Comparison of ENCODE assay signal across 1 cellular context in the genomic region with DNA sequence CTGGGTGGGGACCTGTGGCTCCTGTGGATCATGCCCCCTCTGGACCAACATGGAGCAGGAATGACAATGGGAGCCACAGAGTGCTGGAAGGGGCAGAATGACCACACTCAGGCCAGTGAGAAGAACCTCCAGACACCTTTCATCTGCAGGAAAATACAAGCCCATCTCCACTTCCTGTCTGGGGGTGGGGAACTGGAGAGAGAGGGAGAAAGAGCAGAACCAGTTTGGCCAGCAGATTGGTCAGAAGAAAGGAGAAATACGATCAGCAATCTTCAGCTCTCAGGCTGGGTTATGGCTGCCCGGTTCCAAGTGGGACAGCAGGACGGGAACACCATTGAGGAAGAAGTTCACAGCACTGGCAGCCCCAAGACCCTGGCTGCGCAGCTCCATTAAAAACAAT.
TF ChIP-seq lines count a peak whose summit lies in the region.

No MANE protein-coding gene starts in this region.

TF ChIP-seq in IMR-90, 13 proteins besides CTCF, POLR2A, EP300 and RAD21 (continued from another document):
- no peak for TF ChIP-seq FOS (IDR thresholded peaks at IDR 0.05; ENCODE audit: low read depth, low read length)
- TF ChIP-seq SMC3 (IDR thresholded peaks at IDR 0.05; ENCODE audit: low read depth, low read length), result no peak
- TF ChIP-seq NFE2L2 (IDR thresholded peaks at IDR 0.05; ENCODE audit: low read depth, low read length), result no peak
- no peak for TF ChIP-seq RCOR1 (IDR thresholded peaks at IDR 0.05; ENCODE audit: insufficient replicate concordance, low read length)
- TF ChIP-seq CHD1 (IDR thresholded peaks at IDR 0.05; ENCODE audit: low read depth, low read length), result no peak
- no peak for TF ChIP-seq MXI1 (IDR thresholded peaks at IDR 0.05; ENCODE audit: borderline replicate concordance, low read depth, low read length)
- TF ChIP-seq, protein P1, sequence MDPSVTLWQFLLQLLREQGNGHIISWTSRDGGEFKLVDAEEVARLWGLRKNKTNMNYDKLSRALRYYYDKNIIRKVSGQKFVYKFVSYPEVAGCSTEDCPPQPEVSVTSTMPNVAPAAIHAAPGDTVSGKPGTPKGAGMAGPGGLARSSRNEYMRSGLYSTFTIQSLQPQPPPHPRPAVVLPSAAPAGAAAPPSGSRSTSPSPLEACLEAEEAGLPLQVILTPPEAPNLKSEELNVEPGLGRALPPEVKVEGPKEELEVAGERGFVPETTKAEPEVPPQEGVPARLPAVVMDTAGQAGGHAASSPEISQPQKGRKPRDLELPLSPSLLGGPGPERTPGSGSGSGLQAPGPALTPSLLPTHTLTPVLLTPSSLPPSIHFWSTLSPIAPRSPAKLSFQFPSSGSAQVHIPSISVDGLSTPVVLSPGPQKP (IDR thresholded peaks at IDR 0.05; ENCODE audit: borderline replicate concordance, low read depth, low read length), result no peak
- TF ChIP-seq RFX5 (IDR thresholded peaks at IDR 0.05; ENCODE audit: low read depth, low read length), result no peak
TF ChIP-seq in IMR-90: peak in this region for 0.
